ENCODE assay signal across 15 cellular contexts in genomic region chr13:101868585-101869469, GRCh38.
DNase-seq lines count a peak whose midpoint lies in the region; ATAC-seq and TF ChIP-seq lines count a peak whose summit lies in the region.
"Had no signal": no experiment of that assay in that cellular context is flagged by ENCODE, and none has a peak within 500 bp of the region (broad histone marks: within the 10 kb centered on the region; RNA-seq: fewer than 3 reads in every experiment).

No MANE protein-coding gene starts in this region.

- intact Hi-C loops in Right ventricle myocardium inferior (cut with DNase I) (loop anchor here (2.0 to 5.0 kb wide), 3 partner anchors 24 to 526 kb away; no protein-coding TSS in a partner anchor), cardiac septum (cut with DNase I) (loop anchor here (5.0 to 10.0 kb wide), 2 partner anchors 48 to 146 kb away; no protein-coding TSS in a partner anchor), tibial artery (cut with DNase I; ENCODE audit: low total_unique reads) (no loop called here)
- intact Hi-C loops in CD4-positive, alpha-beta T cell (cut with DNase I, micrococcal nuclease): no loop called here

- H3K27ac Mint-ChIP-seq in CD4-positive, alpha-beta T cell: no peak overlapping the region
- H3K27ac Mint-ChIP-seq: activated naive CD8-positive, alpha-beta T cell treated with anti-CD3 and anti-CD28 coated beads for 36 hours had no signal

- TF ChIP-seq CTCF in tibial artery (IDR thresholded peaks at IDR 0.05): no peak
- TF ChIP-seq CTCF in CD4-positive, alpha-beta T cell (IDR thresholded peaks at IDR 0.05): no peak

- no peak overlapping the region for H3K4me3 Mint-ChIP-seq in CD4-positive, alpha-beta T cell
- H3K4me3 Mint-ChIP-seq: activated naive CD8-positive, alpha-beta T cell treated with anti-CD3 and anti-CD28 coated beads for 36 hours had no signal

- no peaks in the 10 kb centered on the region for H3K4me1 ChIP-seq in tibial artery
- H3K4me1 ChIP-seq: A549, suprapubic skin had no signal

- no peak overlapping the region for H3K27ac ChIP-seq in tibial artery
- H3K27ac ChIP-seq in CD4-positive, alpha-beta T cell (ENCODE audit: low read depth, low read length): no peak overlapping the region
- H3K27ac ChIP-seq: A549, GM23248, suprapubic skin had no signal

- POLR2A ChIA-PET in CD4-positive, alpha-beta T cell (lab: Charles Lee): no interaction called here

- H3K9me3 ChIP-seq in tibial artery: no peaks in the 10 kb centered on the region
- H3K9me3 ChIP-seq in CD4-positive, alpha-beta T cell (ENCODE audit: control insufficient read depth, low read length): no peaks in the 10 kb centered on the region
- H3K9me3 ChIP-seq: A549, suprapubic skin had no signal

- no peaks in the 10 kb centered on the region for H3K27me3 ChIP-seq in tibial artery
- H3K27me3 ChIP-seq in CD4-positive, alpha-beta T cell (ENCODE audit: control insufficient read depth, insufficient read depth, low read length): no peaks in the 10 kb centered on the region
- H3K27me3 ChIP-seq: suprapubic skin had no signal

- no peak for DNase-seq in Right ventricle myocardium inferior (ENCODE audit: missing footprints)
- DNase-seq in cardiac septum (ENCODE audit: low spot score): no peak
- peak; percentile 72 for DNase-seq in NCI-H748 (lab: John Stamatoyannopoulos, UW; ENCODE audit: unreplicated experiment)
- DNase-seq in tibial artery: no peak
- DNase-seq in GM19240 (ENCODE audit: insufficient read length, low spot score): no peak
- DNase-seq in CD4-positive, alpha-beta T cell: no peak
- DNase-seq: activated naive CD8-positive, alpha-beta T cell treated with anti-CD3 and anti-CD28 coated beads for 36 hours; Calu3; PC-3 had no signal

- no peaks in the 10 kb centered on the region for H3K36me3 ChIP-seq in tibial artery
- H3K36me3 ChIP-seq: suprapubic skin had no signal

- H3K4me3 ChIP-seq in tibial artery: no peak overlapping the region
- H3K4me3 ChIP-seq: A549, GM23248, suprapubic skin had no signal

- no peaks in the 10 kb centered on the region for H3K9me3 Mint-ChIP-seq in CD4-positive, alpha-beta T cell
- H3K9me3 Mint-ChIP-seq: activated naive CD8-positive, alpha-beta T cell treated with anti-CD3 and anti-CD28 coated beads for 36 hours had no signal

- ATAC-seq in Right ventricle myocardium inferior: peak; percentile 91
- peak; percentile 49 for ATAC-seq in HG03159 (IDR thresholded peaks at IDR 0.05; ENCODE audit: unreplicated experiment)
- no peak for ATAC-seq in CD4-positive, alpha-beta T cell (ENCODE audit: poor library complexity)
- ATAC-seq in HG02571 (IDR thresholded peaks at IDR 0.05; ENCODE audit: unreplicated experiment): no peak
- ATAC-seq: A549, PC-3, sciatic nerve had no signal

- no peaks in the 10 kb centered on the region for H3K4me1 Mint-ChIP-seq in CD4-positive, alpha-beta T cell (ENCODE audit: low read depth)
- H3K4me1 Mint-ChIP-seq: activated naive CD8-positive, alpha-beta T cell treated with anti-CD3 and anti-CD28 coated beads for 36 hours had no signal

- H3K36me3 Mint-ChIP-seq in CD4-positive, alpha-beta T cell (ENCODE audit: low read depth): no peaks in the 10 kb centered on the region
- H3K36me3 Mint-ChIP-seq: activated naive CD8-positive, alpha-beta T cell treated with anti-CD3 and anti-CD28 coated beads for 36 hours had no signal

- CTCF ChIA-PET in CD4-positive, alpha-beta T cell (lab: Charles Lee): no interaction called here

- H3K27me3 Mint-ChIP-seq in CD4-positive, alpha-beta T cell: no peaks in the 10 kb centered on the region

Comparison
In these comparisons a context has a peak if more than half of its experiments do, and no peak if none do; other contexts are left out.
1. ATAC-seq: peak in Right ventricle myocardium inferior (single experiment) and HG03159 (single experiment); none in CD4-positive, alpha-beta T cell (single experiment) and HG02571 (single experiment).
2. intact Hi-C loops: an anchor here in Right ventricle myocardium inferior (2.0 to 5.0 kb wide) and cardiac septum (5.0 to 10.0 kb wide); none called in tibial artery and CD4-positive, alpha-beta T cell.